In the genomic region with DNA sequence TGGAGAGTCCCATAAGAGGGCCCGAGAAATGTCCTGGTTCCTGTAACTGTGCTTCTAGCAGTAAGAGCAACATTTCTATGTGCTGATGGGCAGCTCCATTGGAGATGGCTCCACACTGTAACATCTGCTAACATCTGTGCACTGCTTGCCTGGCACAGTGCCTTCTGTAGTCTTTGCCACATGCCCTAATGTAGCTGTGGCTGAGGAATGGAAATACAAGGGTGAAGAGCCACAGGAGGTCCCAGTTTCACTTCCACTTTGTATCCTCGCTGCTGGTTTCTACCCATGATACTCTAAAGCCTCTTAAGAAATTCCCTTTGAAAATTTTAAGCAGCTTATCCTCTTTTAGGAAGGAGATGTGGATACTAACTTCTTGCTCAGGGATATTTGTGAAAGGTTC, we compare ENCODE assay signal across 11 cellular contexts.
A peak's percentile ranks its signal among the peaks of the same experiment; 100 is the strongest.
DNase-seq lines count a peak whose midpoint lies in the region; ATAC-seq and TF ChIP-seq lines count a peak whose summit lies in the region.
"Had no signal": no experiment of that assay in that cellular context is flagged by ENCODE, and none has a peak within 500 bp of the region (broad histone marks: within the 10 kb centered on the region; RNA-seq: fewer than 3 reads in every experiment).

No MANE protein-coding gene starts in this region.

- no peaks in the 10 kb centered on the region for H3K36me3 ChIP-seq in tibial artery
- H3K36me3 ChIP-seq: adrenal gland, thoracic aorta had no signal

- no peaks in the 10 kb centered on the region for H3K27me3 ChIP-seq in tibial artery
- H3K27me3 ChIP-seq: adrenal gland had no signal

- H3K27me3 Mint-ChIP-seq in naive B cell, result no peaks in the 10 kb centered on the region

- no peaks in the 10 kb centered on the region for H3K9me3 Mint-ChIP-seq in naive B cell
- H3K9me3 Mint-ChIP-seq: natural killer cell had no signal

- no peak overlapping the region for H3K4me3 ChIP-seq in tibial artery
- H3K4me3 ChIP-seq: adrenal gland, thoracic aorta had no signal

- in situ Hi-C loops in ACHN (cut with HindIII; ENCODE audit: low pct_ligation_motif_present, low pct_unique_long_range_greater_than_20kb, low sequenced_read_pairs), result no loop called here

- no peaks in the 10 kb centered on the region for H3K36me3 Mint-ChIP-seq in naive B cell
- H3K36me3 Mint-ChIP-seq: natural killer cell had no signal

- H3K9me3 ChIP-seq in tibial artery, result no peaks in the 10 kb centered on the region
- H3K9me3 ChIP-seq: adrenal gland, thoracic aorta had no signal

- no peaks in the 10 kb centered on the region for H3K4me1 ChIP-seq in tibial artery
- H3K4me1 ChIP-seq: adrenal gland had no signal

- no peak overlapping the region for H3K27ac ChIP-seq in tibial artery
- H3K27ac ChIP-seq: adrenal gland, thoracic aorta had no signal

- TF ChIP-seq CTCF in tibial artery (IDR thresholded peaks at IDR 0.05), result no peak

- peak; percentile 36 to 88 for DNase-seq in NOMO-1 (lab: John Stamatoyannopoulos, UW; ENCODE audit: unreplicated experiment in 2 of 2)
- DNase-seq in naive B cell, result peak; percentile 13
- DNase-seq in ACHN, result no peak
- no peak for DNase-seq in tibial artery
- no peak for DNase-seq in NCI-H526 (lab: John Stamatoyannopoulos, UW)
- no peak for DNase-seq in NCI-H187 (lab: John Stamatoyannopoulos, UW)
- DNase-seq: natural killer cell had no signal

- peak overlapping the region in 1 of 6 donors; percentile 16 for H3K27ac Mint-ChIP-seq in naive B cell
- H3K27ac Mint-ChIP-seq: natural killer cell had no signal

- intact Hi-C loops in tibial artery (cut with DNase I; ENCODE audit: low total_unique reads), result no loop called here

- peaks cover 0 to 10% (median 0%) of the 10 kb centered on the region in 3 donors for H3K4me1 Mint-ChIP-seq in naive B cell
- H3K4me1 Mint-ChIP-seq: natural killer cell had no signal

- ATAC-seq in GM18868 (IDR thresholded peaks at IDR 0.05; ENCODE audit: unreplicated experiment) (peak; percentile 94), HG02610 (IDR thresholded peaks at IDR 0.05; ENCODE audit: unreplicated experiment) (peak; percentile 77), naive B cell (ENCODE audit: low read depth in 2 of 2) (peak; percentile 92 to 96)

- H3K4me3 Mint-ChIP-seq in naive B cell, result no peak overlapping the region
- H3K4me3 Mint-ChIP-seq: natural killer cell had no signal

Comparison
In these comparisons a context has a peak if more than half of its experiments do, and no peak if none do; other contexts are left out.
1. DNase-seq: peak in NOMO-1 (2 of 2) and naive B cell (single experiment); none in ACHN (single experiment), tibial artery (0 of 2), NCI-H526 (0 of 2) and NCI-H187 (0 of 2).
2. Peak in every context shown above with its lines, with median percentiles within 50 percentile points of each other: ATAC-seq.